14 cellular contexts compared by ENCODE assay signal in the genomic region with DNA sequence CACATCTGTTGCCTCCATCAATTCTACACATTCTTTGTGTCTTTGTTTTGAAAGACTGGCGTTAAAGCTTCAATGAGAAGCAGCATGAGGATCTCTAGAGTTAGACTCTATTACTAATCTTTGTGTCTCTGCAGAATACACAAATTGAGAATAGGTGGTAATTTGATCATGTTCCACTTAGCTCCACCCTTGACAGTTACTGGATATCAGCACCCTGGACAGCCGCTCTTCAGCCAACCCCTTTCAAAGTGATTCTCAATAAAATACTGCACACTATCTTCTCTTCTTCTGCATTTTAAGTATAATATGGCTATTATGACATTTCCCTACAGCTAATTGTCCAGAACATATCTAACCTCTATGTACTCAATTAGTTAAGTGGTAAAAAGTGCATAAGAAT. TPM values are rescaled to one million over a fixed set of nuclear protein-coding genes. Genes with fewer than 3 reads are reported as not detected.
DNase-seq lines count a peak whose midpoint lies in the region; ATAC-seq, FAIRE-seq and TF ChIP-seq lines count a peak whose summit lies in the region.
"Had no signal": no experiment of that assay in that cellular context is flagged by ENCODE, and none has a peak within 500 bp of the region (broad histone marks: within the 10 kb centered on the region; RNA-seq: fewer than 3 reads in every experiment).

No MANE protein-coding gene starts in this region.

- CTCF ChIA-PET in A549 (lab: Yijun Ruan, JAX) (no interaction called here), PC-3 (lab: Charles Lee) (no interaction called here), PC-9 (lab: Charles Lee) (no interaction called here)

- no peaks in the 10 kb centered on the region for H3K9me3 Mint-ChIP-seq in endothelial cell (ENCODE audit: unreplicated experiment)

- no peak for ATAC-seq in A549
- ATAC-seq in PC-3: no peak
- ATAC-seq in GM18498 (IDR thresholded peaks at IDR 0.05; ENCODE audit: unreplicated experiment): no peak

- H3K27ac ChIP-seq in A549 (no peak overlapping the region), PC-3 (ENCODE audit: low read length) (no peak overlapping the region), PC-9 (no peak overlapping the region)
- H3K27ac ChIP-seq: KMS-11, Peyer's patch, thoracic aorta had no signal

- H3K9me3 ChIP-seq in A549 (no peaks in the 10 kb centered on the region), PC-3 (ENCODE audit: low read length) (no peaks in the 10 kb centered on the region), PC-9 (ENCODE audit: insufficient read depth, low read depth) (no peaks in the 10 kb centered on the region)
- H3K9me3 ChIP-seq: Peyer's patch, thoracic aorta had no signal

- BruUV-seq in PC-3 (replicated peaks; lab: Mats Ljungman, UMichigan) (no TSS peak), PC-9 (replicated peaks; lab: Mats Ljungman, UMichigan) (no TSS peak)

- no peak for FAIRE-seq in A549 (lab: Jason Lieb, UNC)

- H3K36me3 Mint-ChIP-seq in endothelial cell (ENCODE audit: low read depth, unreplicated experiment): no peaks in the 10 kb centered on the region
- H3K36me3 Mint-ChIP-seq: activated naive CD8-positive, alpha-beta T cell; CD4-positive, CD25-positive, alpha-beta regulatory T cell had no signal

- TF ChIP-seq EP300 in A549 (IDR thresholded peaks at IDR 0.05): no peak

- H3K4me1 ChIP-seq in A549: no peaks in the 10 kb centered on the region
- no peaks in the 10 kb centered on the region for H3K4me1 ChIP-seq in PC-3 (ENCODE audit: insufficient read depth, low read length)
- H3K4me1 ChIP-seq in PC-9 (replicated peaks; ENCODE audit: insufficient read depth): no peaks in the 10 kb centered on the region
- H3K4me1 ChIP-seq: Peyer's patch had no signal

- H3K27ac Mint-ChIP-seq in endothelial cell (ENCODE audit: unreplicated experiment): no peak overlapping the region
- H3K27ac Mint-ChIP-seq: activated naive CD8-positive, alpha-beta T cell; CD4-positive, CD25-positive, alpha-beta regulatory T cell had no signal

- H3K27me3 ChIP-seq in PC-3 (ENCODE audit: low read length) (no peaks in the 10 kb centered on the region; the same call in 1 of the 2 replicates), PC-9 (ENCODE audit: insufficient read depth, low read depth) (no peaks in the 10 kb centered on the region)
- H3K27me3 ChIP-seq: Peyer's patch had no signal

- H3F3A ChIP-seq in PC-3 (ENCODE audit: low read length, unreplicated experiment) (no peaks in the 10 kb centered on the region), PC-9 (ENCODE audit: insufficient read depth, low read depth) (no peaks in the 10 kb centered on the region)

- in situ Hi-C loops in GM13976 (cut with MboI; ENCODE audit: low sequenced_read_pairs, unreplicated experiment): no loop called here

- H3K4me2 ChIP-seq in A549 (no peak overlapping the region), PC-3 (ENCODE audit: low read length) (no peak overlapping the region), PC-9 (no peak overlapping the region)
- H3K4me2 ChIP-seq: KMS-11 had no signal

- H3K4me3 ChIP-seq in A549 (no peak overlapping the region), PC-3 (ENCODE audit: low read length) (no peak overlapping the region), PC-9 (no peak overlapping the region)
- H3K4me3 ChIP-seq: Peyer's patch, thoracic aorta had no signal

- H3K9me2 ChIP-seq in PC-3 (replicated peaks; ENCODE audit: low read length) (no peaks in the 10 kb centered on the region), PC-9 (ENCODE audit: insufficient read depth) (no peaks in the 10 kb centered on the region)

- H3K79me2 ChIP-seq in PC-3 (ENCODE audit: low read length): no peaks in the 10 kb centered on the region
- no peaks in the 10 kb centered on the region for H3K79me2 ChIP-seq in PC-9 (ENCODE audit: low read depth)

- no peak for TF ChIP-seq POLR2A in A549 (IDR thresholded peaks at IDR 0.05; ENCODE audit: low read length)

- H3K4me1 Mint-ChIP-seq in endothelial cell (ENCODE audit: unreplicated experiment): peaks cover 12% of the 10 kb centered on the region
- H3K4me1 Mint-ChIP-seq: CD4-positive, CD25-positive, alpha-beta regulatory T cell had no signal

- H3K9ac ChIP-seq in PC-3 (ENCODE audit: low read length): no peak overlapping the region
- H3K9ac ChIP-seq: KMS-11 had no signal

- H3K36me3 ChIP-seq in PC-3 (ENCODE audit: low read depth, low read length) (no peaks in the 10 kb centered on the region), PC-9 (ENCODE audit: low read depth) (no peaks in the 10 kb centered on the region)
- H3K36me3 ChIP-seq: Peyer's patch, thoracic aorta had no signal

- POLR2A ChIA-PET in A549 (lab: Yijun Ruan, JAX) (no interaction called here), PC-3 (lab: Charles Lee; ENCODE audit: unreplicated experiment) (no interaction called here), PC-9 (lab: Charles Lee; ENCODE audit: unreplicated experiment) (no interaction called here)

- H4K20me1 ChIP-seq in PC-3 (ENCODE audit: low read length) (no peaks in the 10 kb centered on the region), PC-9 (ENCODE audit: insufficient read depth) (no peaks in the 10 kb centered on the region)

- H3K4me3 Mint-ChIP-seq in endothelial cell (ENCODE audit: unreplicated experiment): no peak overlapping the region
- H3K4me3 Mint-ChIP-seq: activated naive CD8-positive, alpha-beta T cell; CD4-positive, CD25-positive, alpha-beta regulatory T cell had no signal

- intact Hi-C loops in PC-3 (cut with micrococcal nuclease): no loop called here
- intact Hi-C loops in PC-9 (cut with micrococcal nuclease; ENCODE audit: unreplicated experiment): no loop called here

- 48% methylated on average over 2 of the region's 2 CpGs for WGBS in A549 (ENCODE audit: missing lambda C conversion rate)

- no peaks in the 10 kb centered on the region for H3K27me3 Mint-ChIP-seq in endothelial cell (ENCODE audit: unreplicated experiment)

- TF ChIP-seq RAD21 in A549 (conservative IDR thresholded peaks at IDR 0.05 in 1 of 2, IDR thresholded peaks at IDR 0.05 in 1 of 2): no peak

- peak in 1 of 2 experiments; percentile 2 for DNase-seq in A549 (ENCODE audit: low read depth in 1 of 2, low spot score in 1 of 2)
- peak; percentile 18 for DNase-seq in GM13976 (ENCODE audit: low spot score)
- peak; percentile 14 for DNase-seq in PC-3
- DNase-seq in endothelial cell (ENCODE audit: low spot score): peak; percentile 28
- no peak for DNase-seq in PC-9
- no peak for DNase-seq in T1000 (lab: John Stamatoyannopoulos, UW)
- DNase-seq in activated effector memory CD4-positive, alpha-beta T cell treated with Interleukin-2 at 50 U/mL for 16 hours: no peak
- DNase-seq: activated CD4-positive, alpha-beta T cell treated with anti-CD3 and anti-CD28 coated beads, Interleukin-2, amount 50 U/mL, for 1 hour; CD4-positive, CD25-positive, alpha-beta regulatory T cell; Peyer's patch had no signal

- TF ChIP-seq CTCF in A549 (IDR thresholded peaks at IDR 0.05) (no peak), GM13976 (IDR thresholded peaks at IDR 0.05; ENCODE audit: borderline replicate concordance, control extremely low read depth, extremely low read depth, insufficient read depth, missing control alignments) (no peak), PC-3 (conservative IDR thresholded peaks at IDR 0.05; ENCODE audit: low read depth, low read length) (no peak), endothelial cell (IDR thresholded peaks at IDR 0.05; ENCODE audit: unreplicated experiment) (no peak), PC-9 (conservative IDR thresholded peaks at IDR 0.05) (no peak)

- H2AFZ ChIP-seq in PC-3 (ENCODE audit: low read length) (no peak overlapping the region), PC-9 (no peak overlapping the region)

TF ChIP-seq in A549, 52 proteins besides CTCF, POLR2A, EP300 and RAD21:
- TF ChIP-seq, protein P1, sequence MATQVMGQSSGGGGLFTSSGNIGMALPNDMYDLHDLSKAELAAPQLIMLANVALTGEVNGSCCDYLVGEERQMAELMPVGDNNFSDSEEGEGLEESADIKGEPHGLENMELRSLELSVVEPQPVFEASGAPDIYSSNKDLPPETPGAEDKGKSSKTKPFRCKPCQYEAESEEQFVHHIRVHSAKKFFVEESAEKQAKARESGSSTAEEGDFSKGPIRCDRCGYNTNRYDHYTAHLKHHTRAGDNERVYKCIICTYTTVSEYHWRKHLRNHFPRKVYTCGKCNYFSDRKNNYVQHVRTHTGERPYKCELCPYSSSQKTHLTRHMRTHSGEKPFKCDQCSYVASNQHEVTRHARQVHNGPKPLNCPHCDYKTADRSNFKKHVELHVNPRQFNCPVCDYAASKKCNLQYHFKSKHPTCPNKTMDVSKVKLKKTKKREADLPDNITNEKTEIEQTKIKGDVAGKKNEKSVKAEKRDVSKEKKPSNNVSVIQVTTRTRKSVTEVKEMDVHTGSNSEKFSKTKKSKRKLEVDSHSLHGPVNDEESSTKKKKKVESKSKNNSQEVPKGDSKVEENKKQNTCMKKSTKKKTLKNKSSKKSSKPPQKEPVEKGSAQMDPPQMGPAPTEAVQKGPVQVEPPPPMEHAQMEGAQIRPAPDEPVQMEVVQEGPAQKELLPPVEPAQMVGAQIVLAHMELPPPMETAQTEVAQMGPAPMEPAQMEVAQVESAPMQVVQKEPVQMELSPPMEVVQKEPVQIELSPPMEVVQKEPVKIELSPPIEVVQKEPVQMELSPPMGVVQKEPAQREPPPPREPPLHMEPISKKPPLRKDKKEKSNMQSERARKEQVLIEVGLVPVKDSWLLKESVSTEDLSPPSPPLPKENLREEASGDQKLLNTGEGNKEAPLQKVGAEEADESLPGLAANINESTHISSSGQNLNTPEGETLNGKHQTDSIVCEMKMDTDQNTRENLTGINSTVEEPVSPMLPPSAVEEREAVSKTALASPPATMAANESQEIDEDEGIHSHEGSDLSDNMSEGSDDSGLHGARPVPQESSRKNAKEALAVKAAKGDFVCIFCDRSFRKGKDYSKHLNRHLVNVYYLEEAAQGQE (IDR thresholded peaks at IDR 0.05): peak; percentile 95
- TF ChIP-seq EHMT2 (IDR thresholded peaks at IDR 0.05; ENCODE audit: low read depth) (peak; percentile 92), KDM5A (IDR thresholded peaks at IDR 0.05) (no peak)

RNA-seq across cellular contexts. Expression of a gene that starts 54.3 kb away (rescaled TPM):
- polyA plus RNA-seq in A549 (2011; rRNA removed) (0.05 and 0.06 TPM in 2 replicates), A549 (2017; fragmentation: RNase III; extraction: RNeasy Plus Mini Kit Qiagen cat#74134 plus additional on column Dnase treatment) (0.72 to 0.79 TPM (median 0.79 TPM) in 3 replicates)
- 0.04 and 0.06 TPM in 2 replicates for polyA plus RNA-seq in A549 (2012; cell fraction: cytosol; rRNA removed)
- 0.07 and 0.84 TPM in 2 replicates for polyA plus RNA-seq in A549 (2012; cell fraction: nucleus; rRNA removed)
- 0.45 TPM in 1 of 2 replicates, not detected in the other for polyA minus RNA-seq in A549 (2011; rRNA and poly(A)+ RNA removed)
- total RNA-seq in PC-3 (2014; rRNA removed) (not detected in 2 replicates), endothelial cell (ENCODE audit: unreplicated experiment) (2.0 TPM), PC-9 (2021) (not detected in 2 replicates)
- total RNA-seq: CD4-positive, CD25-positive, alpha-beta regulatory T cell had no signal
- polyA plus RNA-seq: CD4-positive, CD25-positive, alpha-beta regulatory T cell had no signal

Comparison
In these comparisons a context has a peak if more than half of its experiments do, and no peak if none do; other contexts are left out.
1. DNase-seq: peak in GM13976 (single experiment), PC-3 (single experiment) and endothelial cell (single experiment); none in PC-9 (0 of 2), T1000 (single experiment) and activated effector memory CD4-positive, alpha-beta T cell treated with Interleukin-2 at 50 U/mL for 16 hours (single experiment).